Comparison of ENCODE assay signal across 8 cellular contexts in genomic region chr10:128047337-128047736, GRCh38.
DNase-seq lines count a peak whose midpoint lies in the region; ATAC-seq and TF ChIP-seq lines count a peak whose summit lies in the region.

No MANE protein-coding gene starts in this region.

- 0 out of 2 replicates have a peak, but pooled peaks cover 5% of the 10 kb centered on the region for H4K20me1 ChIP-seq in OCI-LY7 (ENCODE audit: insufficient read depth, low read length)

- H3K4me1 ChIP-seq in OCI-LY7 (ENCODE audit: insufficient read depth, low read length, poor library complexity, severe bottlenecking) (peaks cover 42% of the 10 kb centered on the region), heart left ventricle (peaks cover 0 to 83% (median 33%) of the 10 kb centered on the region in 12 donors), gastrocnemius medialis (no peaks in the 10 kb centered on the region)

- POLR2A ChIA-PET in OCI-LY7 (lab: Charles Lee) = interaction anchor here (0.5 to 3.1 kb wide), 5 partner anchors 9 to 193 kb away, joined by 3 to 37 read pairs (median 3); no protein-coding TSS in a partner anchor

- H3K9me3 ChIP-seq in OCI-LY7 (ENCODE audit: low read length) (no peaks in the 10 kb centered on the region), heart left ventricle (no peaks in the 10 kb centered on the region), gastrocnemius medialis (no peaks in the 10 kb centered on the region)

- no TSS peak for BruUV-seq in OCI-LY7 (replicated peaks; lab: Mats Ljungman, UMichigan)

- peak overlapping the region; percentile 100 for H3K4me2 ChIP-seq in OCI-LY7 (ENCODE audit: low read length)

- H3K27me3 ChIP-seq in heart left ventricle (no peaks in the 10 kb centered on the region), gastrocnemius medialis (no peaks in the 10 kb centered on the region)

- TF ChIP-seq CTCF in OCI-LY7 (conservative IDR thresholded peaks at IDR 0.05; ENCODE audit: low read length) (0 out of 2 replicates have a peak, but pooled peaks have one; percentile 12), heart left ventricle (IDR thresholded peaks at IDR 0.05) (no peak), gastrocnemius medialis (IDR thresholded peaks at IDR 0.05 in 4 of 5, conservative IDR thresholded peaks at IDR 0.05 in 1 of 5) (no peak)

- CTCF ChIA-PET in OCI-LY7 (lab: Charles Lee; ENCODE audit: unreplicated experiment) = interaction anchor here (0.6 to 2.5 kb wide), 6 partner anchors 16 to 290 kb away, joined by 3 to 17 read pairs (median 4); no protein-coding TSS in a partner anchor

- peak overlapping the region; percentile 75 for H3K27ac ChIP-seq in OCI-LY7 (ENCODE audit: low read depth, low read length, poor library complexity, severe bottlenecking)
- H3K27ac ChIP-seq in heart left ventricle = peak overlapping the region in 11 of 12 donors; percentile 26 to 96 (median 75)
- peak overlapping the region; percentile 20 to 57 (median 37) for H3K27ac ChIP-seq in gastrocnemius medialis

- DNase-seq in OCI-LY7 (ENCODE audit: low spot score) = peak; percentile 87
- DNase-seq in activated T-helper 1 cell treated with anti-CD3 and anti-CD28 coated beads, Interleukin-2, amount 50 U/mL, for 16 hours (ENCODE audit: low read depth in 1 of 2, low spot score in 1 of 2) = peak; percentile 59 to 69
- peak; percentile 78 to 85 (median 80) for DNase-seq in heart left ventricle
- DNase-seq in gastrocnemius medialis = peak; percentile 30 to 57
- no peak for DNase-seq in NCI-H526 (lab: John Stamatoyannopoulos, UW)
- DNase-seq in DMS79 (lab: John Stamatoyannopoulos, UW) = no peak

- TF ChIP-seq POLR2A in GM15510 (IDR thresholded peaks at IDR 0.05; ENCODE audit: borderline replicate concordance, extremely low read depth, insufficient read length) (peak; percentile 74), heart left ventricle (IDR thresholded peaks at IDR 0.05) (no peak), gastrocnemius medialis (IDR thresholded peaks at IDR 0.05) (peak; percentile 24 to 61)

- intact Hi-C loops in OCI-LY7 (cut with micrococcal nuclease; ENCODE audit: unreplicated experiment) (no loop called here), heart left ventricle (cut with DNase I) (no loop called here), gastrocnemius medialis (cut with DNase I; ENCODE audit: low total_unique reads) (no loop called here)

- no peaks in the 10 kb centered on the region for H3K9me2 ChIP-seq in OCI-LY7 (ENCODE audit: insufficient read depth, low read length)

- H3K79me2 ChIP-seq in OCI-LY7 (ENCODE audit: insufficient read depth, low read depth, low read length) = no peaks in the 10 kb centered on the region

- H3K4me3 ChIP-seq in OCI-LY7 (ENCODE audit: low read depth, low read length, poor library complexity, severe bottlenecking) (peak overlapping the region; percentile 79), heart left ventricle (peak overlapping the region in 9 of 12 donors; percentile 16 to 70 (median 35)), gastrocnemius medialis (peak overlapping the region in 1 of 4 donors; percentile 30)

- ATAC-seq in HG02798 (IDR thresholded peaks at IDR 0.05; ENCODE audit: poor library complexity, unreplicated experiment) = peak; percentile 99
- ATAC-seq in heart left ventricle = peak; percentile 56 to 83 (median 76)
- no peak for ATAC-seq in gastrocnemius medialis

- H2AFZ ChIP-seq in OCI-LY7 (ENCODE audit: low read length) = peak overlapping the region; percentile 38; the same call in 1 of the 2 replicates

- no peaks in the 10 kb centered on the region for H3K36me3 ChIP-seq in OCI-LY7 (ENCODE audit: insufficient read depth, low read length)
- peaks cover 0 to 19% (median 5%) of the 10 kb centered on the region in 9 donors for H3K36me3 ChIP-seq in heart left ventricle
- H3K36me3 ChIP-seq in gastrocnemius medialis = no peaks in the 10 kb centered on the region

- WGBS in heart left ventricle, 4 donors = 64 to 72% (median 69%) methylated on average over 15 to 16 of the region's 16 CpGs

- in situ Hi-C loops in gastrocnemius medialis (cut with MboI; ENCODE audit: low sequenced_read_pairs in 4 of 4) = no loop called here

Comparison
In these comparisons a context has a peak if more than half of its experiments do, and no peak if none do; other contexts are left out.
1. POLR2A ChIP-seq: peak in GM15510 (single experiment) and gastrocnemius medialis (2 of 2); none in heart left ventricle (0 of 2).
2. ATAC-seq: peak in HG02798 (single experiment) and heart left ventricle (4 of 4); none in gastrocnemius medialis (0 of 2).
3. DNase-seq: peak in OCI-LY7 (single experiment), activated T-helper 1 cell treated with anti-CD3 and anti-CD28 coated beads, Interleukin-2, amount 50 U/mL, for 16 hours (2 of 2), heart left ventricle (5 of 5) and gastrocnemius medialis (2 of 2); none in NCI-H526 (0 of 2) and DMS79 (single experiment).
4. Peak in every context shown above with its lines, with median percentiles within 50 percentile points of each other: H3K27ac ChIP-seq.